26 cellular contexts compared by ENCODE assay signal in genomic region chr2:86214503-86214832, GRCh38. TPM values are rescaled to one million over a fixed set of nuclear protein-coding genes. Genes with fewer than 3 reads are reported as not detected.
A peak's percentile ranks its signal among the peaks of the same experiment; 100 is the strongest.
DNase-seq lines count a peak whose midpoint lies in the region; ATAC-seq, FAIRE-seq and TF ChIP-seq lines count a peak whose summit lies in the region.
"Had no signal": no experiment of that assay in that cellular context is flagged by ENCODE, and none has a peak within 500 bp of the region (broad histone marks: within the 10 kb centered on the region; RNA-seq: fewer than 3 reads in every experiment).

No MANE protein-coding gene starts in this region.

- peak overlapping the region in 1 of 2 experiments; percentile 27; a peak in 1 of 4 replicates for H3K9ac ChIP-seq in K562 (ENCODE audit: insufficient read depth in 1 of 2, low read depth in 2 of 2, low read length in 2 of 2)
- no peak overlapping the region for H3K9ac ChIP-seq in kidney (ENCODE audit: low read length in 2 of 2)

- H3K9me3 Mint-ChIP-seq in activated naive CD8-positive, alpha-beta T cell (ENCODE audit: low read depth), result no peaks in the 10 kb centered on the region
- H3K9me3 Mint-ChIP-seq in activated naive CD8-positive, alpha-beta T cell treated with anti-CD3 and anti-CD28 coated beads for 36 hours, result no peaks in the 10 kb centered on the region

- FAIRE-seq in K562 (lab: Jason Lieb, UNC), result no peak
- FAIRE-seq in kidney (lab: Jason Lieb, UNC), result no peak
- FAIRE-seq: D721Med, GM19239, H1 had no signal

- H3K4me2 ChIP-seq in K562 (ENCODE audit: insufficient read depth, low read length), result peak overlapping the region; percentile 27; the same call in 1 of the 2 replicates

- ATAC-seq in K562 (no peak), HG02759 (IDR thresholded peaks at IDR 0.05; ENCODE audit: unreplicated experiment) (no peak)
- ATAC-seq: HCT116 had no signal

- no TSS peak for BruUV-seq in K562 (replicated peaks; lab: Mats Ljungman, UMichigan)

- peak overlapping the region; percentile 47 for H3K27ac ChIP-seq in K562 (ENCODE audit: extremely low read depth, low read depth, low read length)
- H3K27ac ChIP-seq in muscle layer of duodenum (ENCODE audit: low read length), result peak overlapping the region; percentile 54
- H3K27ac ChIP-seq in transverse colon, result peak overlapping the region; percentile 49 to 68 (median 58)
- no peak overlapping the region for H3K27ac ChIP-seq in kidney (ENCODE audit: low read depth in 2 of 2, low read length in 2 of 2)
- H3K27ac ChIP-seq: SJCRH30 had no signal

- intact Hi-C loops in K562 (cut with micrococcal nuclease), result loop anchor here (1.0 kb wide), 1 partner anchor 25 kb away; no protein-coding TSS in a partner anchor
- intact Hi-C loops in transverse colon (cut with DNase I; ENCODE audit: low total_unique reads), result no loop called here
- intact Hi-C loops in kidney (cut with DNase I), result no loop called here

- no peak overlapping the region for H3K4me3 Mint-ChIP-seq in activated naive CD8-positive, alpha-beta T cell
- no peak overlapping the region for H3K4me3 Mint-ChIP-seq in activated naive CD8-positive, alpha-beta T cell treated with anti-CD3 and anti-CD28 coated beads for 36 hours

- H3K27ac Mint-ChIP-seq in activated naive CD8-positive, alpha-beta T cell, result peak overlapping the region; percentile 8
- no peak overlapping the region for H3K27ac Mint-ChIP-seq in activated naive CD8-positive, alpha-beta T cell treated with anti-CD3 and anti-CD28 coated beads for 36 hours

- H3K36me3 ChIP-seq in K562 (ENCODE audit: control insufficient read depth, insufficient read depth, low read length) (peaks cover 48% of the 10 kb centered on the region), muscle layer of duodenum (ENCODE audit: control insufficient read depth in 1 of 2, insufficient read depth in 2 of 2, low read length in 2 of 2) (peaks cover 35% of the 10 kb centered on the region in 2 donors), transverse colon (peaks cover 0 to 18% (median 5%) of the 10 kb centered on the region in 4 donors), kidney (ENCODE audit: control insufficient read depth in 1 of 2, insufficient read depth in 2 of 2, low read length in 2 of 2) (peaks cover 18 to 25% of the 10 kb centered on the region in 2 donors)

- peaks cover 10% of the 10 kb centered on the region for H3K36me3 Mint-ChIP-seq in activated naive CD8-positive, alpha-beta T cell
- H3K36me3 Mint-ChIP-seq in activated naive CD8-positive, alpha-beta T cell treated with anti-CD3 and anti-CD28 coated beads for 36 hours, result peaks cover 9% of the 10 kb centered on the region

- H3K4me1 ChIP-seq in K562 (replicated peaks in 1 of 2; ENCODE audit: control insufficient read depth in 2 of 2, insufficient read depth in 2 of 2, low read length in 2 of 2) (peaks cover 20 to 50% of the 10 kb centered on the region in 2 experiments; a peak in 3 of 5 replicates), muscle layer of duodenum (ENCODE audit: control insufficient read depth in 1 of 2, insufficient read depth in 2 of 2, low read length in 2 of 2) (peaks cover 0 to 11% of the 10 kb centered on the region in 2 donors), transverse colon (peaks cover 6 to 48% (median 21%) of the 10 kb centered on the region in 4 donors), kidney (ENCODE audit: control insufficient read depth in 1 of 2, insufficient read depth in 1 of 2, low read depth in 1 of 2, low read length in 2 of 2) (no peaks in the 10 kb centered on the region)
- H3K4me1 ChIP-seq: SJCRH30 had no signal

- TF ChIP-seq POLR2A in K562 (conservative IDR thresholded peaks at IDR 0.05) (peak; percentile 54; the same call in 1 of the 2 replicates), transverse colon (IDR thresholded peaks at IDR 0.05) (no peak)

- WGBS in K562 (ENCODE audit: insufficient coverage, low coverage, missing lambda C conversion rate), result 38% methylated on average over 2 of the region's 2 CpGs
- WGBS in transverse colon (ENCODE audit: low coverage in 1 of 2), 2 donors, result 62 to 89% methylated on average over 2 of the region's 2 CpGs

- POLR2A ChIA-PET in K562 (lab: Yijun Ruan, JAX), result interaction anchor here (0.7 to 5.1 kb wide), 6 partner anchors 15 to 228 kb away, joined by 3 to 134 read pairs (median 4); partner anchors contain the start of genes IMMT, MRPL35, POLR1A and PTCD3

- no peaks in the 10 kb centered on the region; the same call in 2 of the 3 replicates for H3K79me2 ChIP-seq in K562 (ENCODE audit: control insufficient read depth, insufficient read depth, low read length)

- H3K4me1 Mint-ChIP-seq in activated naive CD8-positive, alpha-beta T cell (ENCODE audit: low read depth), result peaks cover 3% of the 10 kb centered on the region
- H3K4me1 Mint-ChIP-seq in activated naive CD8-positive, alpha-beta T cell treated with anti-CD3 and anti-CD28 coated beads for 36 hours, result peaks cover 18% of the 10 kb centered on the region

- no peaks in the 10 kb centered on the region for H3K9me3 ChIP-seq in K562 (replicated peaks; ENCODE audit: control insufficient read depth, insufficient read depth, low read depth, low read length)
- H3K9me3 ChIP-seq in muscle layer of duodenum (ENCODE audit: control insufficient read depth in 1 of 2, low read length in 2 of 2), result no peaks in the 10 kb centered on the region
- no peaks in the 10 kb centered on the region for H3K9me3 ChIP-seq in transverse colon
- H3K9me3 ChIP-seq in kidney (ENCODE audit: control insufficient read depth in 1 of 2, low read length in 2 of 2), result no peaks in the 10 kb centered on the region
- H3K9me3 ChIP-seq: Peyer's patch, SJCRH30 had no signal

- no peaks in the 10 kb centered on the region for H3K9me1 ChIP-seq in K562 (ENCODE audit: control insufficient read depth, insufficient read depth, low read length)

- no peaks in the 10 kb centered on the region for H3K27me3 ChIP-seq in K562 (ENCODE audit: control insufficient read depth in 2 of 2, insufficient read depth in 2 of 2, low read length in 2 of 2)
- no peaks in the 10 kb centered on the region for H3K27me3 ChIP-seq in muscle layer of duodenum (ENCODE audit: low read depth, low read length)
- no peaks in the 10 kb centered on the region for H3K27me3 ChIP-seq in transverse colon
- H3K27me3 ChIP-seq: Peyer's patch, SJCRH30 had no signal

- in situ Hi-C loops in K562 (cut with MboI), result no loop called here
- in situ Hi-C loops in transverse colon (cut with MboI; ENCODE audit: low pct_ligation_motif_present in 1 of 4, low pct_unique_long_range_greater_than_20kb in 1 of 4, low sequenced_read_pairs in 3 of 4), result loop anchor here in 1 of 4 donors (25.0 kb wide), 1 partner anchor 148 kb away; no protein-coding TSS in a partner anchor

- DNase-seq in activated naive CD8-positive, alpha-beta T cell treated with anti-CD3 and anti-CD28 coated beads for 36 hours, result no peak
- DNase-seq in K562 (ENCODE audit: extremely low read depth in 1 of 4, low spot score in 3 of 4) (no peak), transverse colon (no peak), kidney (no peak), RKO (ENCODE audit: low spot score) (no peak)
- DNase-seq: AML-193, C1 segment of cervical spinal cord, EL, GF-D8, IMR-90, Karpas-422, NCI-H1417, NCI-H1694 treated with DMSO at 0.1 percent for 48 hours, NCI-H2081 treated with DMSO at 0.1 percent for 48 hours, NCI-H2171 treated with DMSO at 0.1 percent for 48 hours, NCI-H446, NCI-H526, SJCRH30 had no signal

- no peak for TF ChIP-seq CTCF in K562 (IDR thresholded peaks at IDR 0.05 in 2 of 3, conservative IDR thresholded peaks at IDR 0.05 in 1 of 3; ENCODE audit: insufficient read depth in 2 of 3, low read depth in 1 of 3, low read length in 3 of 3)
- no peak for TF ChIP-seq CTCF in transverse colon (IDR thresholded peaks at IDR 0.05)
- no peak for TF ChIP-seq CTCF in kidney (IDR thresholded peaks at IDR 0.05; ENCODE audit: borderline replicate concordance, extremely low read depth, insufficient read depth)

- CTCF ChIA-PET in K562 (lab: Yijun Ruan, JAX; ENCODE audit: low intra/inter-chr PET ratio), result no interaction called here

- H3K27me3 Mint-ChIP-seq in activated naive CD8-positive, alpha-beta T cell, result no peaks in the 10 kb centered on the region
- no peaks in the 10 kb centered on the region for H3K27me3 Mint-ChIP-seq in activated naive CD8-positive, alpha-beta T cell treated with anti-CD3 and anti-CD28 coated beads for 36 hours

- no peak overlapping the region for H3K4me3 ChIP-seq in K562
- H3K4me3 ChIP-seq in muscle layer of duodenum (ENCODE audit: low read depth in 1 of 2, low read length in 2 of 2), result no peak overlapping the region
- no peak overlapping the region for H3K4me3 ChIP-seq in transverse colon
- no peak overlapping the region for H3K4me3 ChIP-seq in kidney (ENCODE audit: low read length in 2 of 2)
- H3K4me3 ChIP-seq: Peyer's patch, SJCRH30 had no signal

- H4K20me1 ChIP-seq in K562 (replicated peaks; ENCODE audit: control insufficient read depth, insufficient read depth, low read length), result no peaks in the 10 kb centered on the region

- TF ChIP-seq EP300 in K562 (IDR thresholded peaks at IDR 0.05; ENCODE audit: low read length) (no peak), transverse colon (IDR thresholded peaks at IDR 0.05; ENCODE audit: low read depth) (no peak)

- H2AFZ ChIP-seq in K562 (ENCODE audit: low read depth, low read length), result no peak overlapping the region

- no peak for TF ChIP-seq RAD21 in K562 (CRISPR knock-in tag; conservative IDR thresholded peaks at IDR 0.05 in 1 of 2, IDR thresholded peaks at IDR 0.05 in 1 of 2)

RNA-seq across cellular contexts. Expression of gene MRPL35, which starts 15.2 kb away (rescaled TPM):
- 100 to 1,000 TPM in 1 of 2 experiments, 10 to 100 TPM in 1; 93.9 to 105 TPM for total RNA-seq in activated naive CD8-positive, alpha-beta T cell treated with anti-CD3 and anti-CD28 coated beads for 36 hours
- total RNA-seq in K562 (2011; cell fraction: chromatin; rRNA removed; ENCODE audit: low replicate concordance), result 24.4 and 30.0 TPM in 2 replicates
- 37.7 and 42.0 TPM in 2 replicates for total RNA-seq in K562 (2011; cell fraction: nucleolus; rRNA removed)
- total RNA-seq in K562 (2011; cell fraction: nucleoplasm; rRNA removed), result 29.3 and 30.0 TPM in 2 replicates
- total RNA-seq in K562 (2014; rRNA removed), result 85.5 and 118 TPM in 2 replicates
- total RNA-seq in K562 (2014; rRNA removed; fragmentation: Illumina TruSeq; extraction: Trizol), result 210 and 223 TPM in 2 replicates
- 156 and 159 TPM in 2 replicates for total RNA-seq in K562 (2015; rRNA removed; fragmentation: Illumina TruSeq; extraction: Trizol)
- total RNA-seq in K562 (2021), result 100 and 120 TPM in 2 replicates
- 159 and 254 TPM in 2 replicates for polyA plus RNA-seq in K562 (2011; rRNA removed)
- polyA plus RNA-seq in K562 (2011; cell fraction: cytosol; rRNA removed), result 140 and 222 TPM in 2 replicates
- 80.2 and 83.9 TPM in 2 replicates for polyA plus RNA-seq in K562 (2011; cell fraction: nucleus; rRNA removed)
- 79.4 and 107 TPM in 2 replicates for polyA plus RNA-seq in K562 (2012)
- 233 and 247 TPM in 2 replicates for polyA plus RNA-seq in K562 (2014; fragmentation: Illumina TruSeq; extraction: Trizol)
- polyA plus RNA-seq in K562 (2014; fragmentation: Nextera tagmentation; extraction: Ambion mirVana), result 100 to 1,000 TPM; 166 to 180 TPM
- 229 and 236 TPM in 2 replicates for polyA plus RNA-seq in K562 (2014; rRNA removed)
- 52.6 and 74.0 TPM in 2 replicates for polyA minus RNA-seq in K562 (2011; rRNA and poly(A)+ RNA removed)
- 36.0 and 50.0 TPM in 2 replicates for polyA minus RNA-seq in K562 (2011; cell fraction: cytosol; rRNA and poly(A)+ RNA removed)
- polyA minus RNA-seq in K562 (2011; cell fraction: nucleus; rRNA and poly(A)+ RNA removed), result 21.9 and 31.7 TPM in 2 replicates
- total RNA-seq in transverse colon, result 10 to 100 TPM in 3 of 4 donors, 1 to 10 TPM in 1; 7.2 to 53.2 (median 38.4) TPM
- total RNA-seq in kidney, result 35.0 TPM
- 93.1 TPM for polyA plus RNA-seq in kidney (ENCODE audit: insufficient read depth, low read depth, low replicate concordance)

RNA-seq across cellular contexts. Expression of gene IMMT, which starts 19.2 kb away (rescaled TPM):
- total RNA-seq in activated naive CD8-positive, alpha-beta T cell treated with anti-CD3 and anti-CD28 coated beads for 36 hours, result 100 to 1,000 TPM; 154 to 163 TPM
- total RNA-seq in K562 (2011; cell fraction: chromatin; rRNA removed; ENCODE audit: low replicate concordance), result 126 and 186 TPM in 2 replicates
- total RNA-seq in K562 (2011; cell fraction: nucleolus; rRNA removed), result 67.8 and 69.7 TPM in 2 replicates
- total RNA-seq in K562 (2011; cell fraction: nucleoplasm; rRNA removed), result 91.2 and 93.2 TPM in 2 replicates
- total RNA-seq in K562 (2014; rRNA removed) (117 and 121 TPM in 2 replicates), K562 (2014; rRNA removed; fragmentation: Illumina TruSeq; extraction: Trizol) (136 and 150 TPM in 2 replicates), K562 (2015; rRNA removed; fragmentation: Illumina TruSeq; extraction: Trizol) (113 and 119 TPM in 2 replicates), K562 (2021) (154 and 160 TPM in 2 replicates), transverse colon (100 to 1,000 TPM in 1 of 4 donors, 10 to 100 TPM in 3; 44.4 to 149 (median 85.8) TPM), kidney (74.0 TPM)
- polyA plus RNA-seq in K562 (2011; rRNA removed) (84.5 and 140 TPM in 2 replicates), K562 (2014; fragmentation: Illumina TruSeq; extraction: Trizol) (146 and 184 TPM in 2 replicates), K562 (2014; fragmentation: Nextera tagmentation; extraction: Ambion mirVana) (100 to 1,000 TPM; 153 to 294 TPM), K562 (2014; rRNA removed) (138 and 150 TPM in 2 replicates), kidney (ENCODE audit: insufficient read depth, low read depth, low replicate concordance) (113 TPM)
- 58.0 and 63.5 TPM in 2 replicates for polyA plus RNA-seq in K562 (2011; cell fraction: cytosol; rRNA removed)
- 45.7 and 56.5 TPM in 2 replicates for polyA plus RNA-seq in K562 (2011; cell fraction: nucleus; rRNA removed)
- 116 and 117 TPM in 2 replicates for polyA plus RNA-seq in K562 (2012)
- 120 and 149 TPM in 2 replicates for polyA minus RNA-seq in K562 (2011; rRNA and poly(A)+ RNA removed)
- polyA minus RNA-seq in K562 (2011; cell fraction: cytosol; rRNA and poly(A)+ RNA removed), result 57.3 and 73.7 TPM in 2 replicates
- polyA minus RNA-seq in K562 (2011; cell fraction: nucleus; rRNA and poly(A)+ RNA removed), result 37.7 and 46.2 TPM in 2 replicates

Comparison
In these comparisons a context has a peak if more than half of its experiments do, and no peak if none do; other contexts are left out.
1. H3K27ac ChIP-seq: peak in K562 (single experiment), muscle layer of duodenum (single experiment) and transverse colon (4 of 4); none in kidney (0 of 2).